13 cellular contexts compared by ENCODE assay signal in the genomic region with DNA sequence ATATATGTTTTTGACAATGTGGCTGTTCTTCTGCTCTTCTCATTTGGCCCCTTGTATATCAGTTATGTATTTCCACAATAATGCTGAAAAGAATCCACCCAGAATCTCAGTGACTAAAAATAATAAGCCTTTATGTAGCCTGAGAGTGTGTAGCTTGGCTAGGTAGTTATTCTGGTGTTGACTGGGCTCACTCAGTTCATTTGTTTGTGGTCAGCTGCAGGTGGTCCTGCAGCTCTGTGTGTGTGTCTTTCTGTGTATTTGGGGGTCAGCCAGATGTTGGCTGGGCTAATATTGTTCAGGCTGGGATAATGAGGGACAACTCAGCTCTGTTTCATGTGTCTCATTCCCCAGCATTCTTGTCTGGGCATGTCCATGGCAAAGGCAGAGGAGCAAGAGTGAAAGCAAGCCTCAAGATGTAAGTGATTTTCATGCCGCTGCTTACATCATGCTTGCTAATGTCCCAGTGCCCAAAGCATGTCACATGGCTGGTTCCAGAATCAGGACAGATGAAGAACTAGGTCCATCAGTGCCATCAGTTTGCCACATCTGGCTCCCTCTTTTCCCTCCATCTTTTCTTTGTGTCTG.
A peak's percentile ranks its signal among the peaks of the same experiment; 100 is the strongest.
DNase-seq lines count a peak whose midpoint lies in the region; ATAC-seq, FAIRE-seq and TF ChIP-seq lines count a peak whose summit lies in the region.
"Had no signal": no experiment of that assay in that cellular context is flagged by ENCODE, and none has a peak within 500 bp of the region (broad histone marks: within the 10 kb centered on the region; RNA-seq: fewer than 3 reads in every experiment).

No MANE protein-coding gene starts in this region.

- H3K4me2 ChIP-seq in H1 (ENCODE audit: insufficient read depth in 1 of 2, low read depth in 2 of 2, low read length in 2 of 2) = no peak overlapping the region

- no peaks in the 10 kb centered on the region for H4K20me1 ChIP-seq in H1 (replicated peaks in 1 of 2; ENCODE audit: control insufficient read depth in 1 of 2, insufficient read depth in 2 of 2, low read length in 2 of 2)

- no peaks in the 10 kb centered on the region for H3K36me3 ChIP-seq in H1 (ENCODE audit: control insufficient read depth in 2 of 4, insufficient read depth in 4 of 4, low read length in 3 of 4)
- H3K36me3 ChIP-seq: suprapubic skin had no signal

- DNase-seq in H1 (ENCODE audit: low read depth in 1 of 2, low spot score in 2 of 2) (no peak), H54 (ENCODE audit: insufficient read length, low spot score) (no peak), occipital lobe (lab: John Stamatoyannopoulos, UW) (no peak)
- DNase-seq in activated CD8-positive, alpha-beta T cell treated with anti-CD3 and anti-CD28 coated beads, Interleukin-2, amount 10 ng/mL, durations not matched to agents 7 days and 5 days = no peak
- no peak for DNase-seq in activated naive CD4-positive, alpha-beta T cell (lab: John Stamatoyannopoulos, UW)
- DNase-seq: effector memory CD8-positive, alpha-beta T cell; RPMI8226 had no signal

- peak overlapping the region; percentile 30; the same call in 1 of the 2 replicates for H2BK5ac ChIP-seq in H1 (ENCODE audit: low read depth, low read length)

- no peak overlapping the region for H3K23ac ChIP-seq in H1 (ENCODE audit: insufficient read length)

- WGBS in H1 (ENCODE audit: extremely low coverage in 1 of 2, insufficient coverage in 1 of 2, insufficient read length in 1 of 2, insufficient replicate concordance in 2 of 2, low coverage in 1 of 2, low lambda C conversion rate in 2 of 2, missing lambda C conversion rate in 1 of 2), 2 experiments = 93% methylated on average over 1 of the region's 1 CpG; no CpG with 5 or more reads in 1 of the 2 experiments

- H3K4me3 Mint-ChIP-seq in activated CD8-positive, alpha-beta T cell treated with anti-CD3 and anti-CD28 coated beads, Interleukin-2, amount 10 ng/mL, durations not matched to agents 7 days and 5 days = no peak overlapping the region
- H3K4me3 Mint-ChIP-seq: CD14-positive monocyte; effector memory CD8-positive, alpha-beta T cell had no signal

- TF ChIP-seq POLR2A in H1 (IDR thresholded peaks at IDR 0.05; ENCODE audit: control extremely low read depth in 1 of 2, low read depth in 2 of 2, low read length in 2 of 2) (no peak), H54 (IDR thresholded peaks at IDR 0.05; ENCODE audit: low read depth, low read length) (no peak)

- TF ChIP-seq EP300 in H1 (IDR thresholded peaks at IDR 0.05; ENCODE audit: borderline replicate concordance in 1 of 2, low read depth in 2 of 2, low read length in 2 of 2) = no peak

- no peaks in the 10 kb centered on the region for H3K9me3 Mint-ChIP-seq in activated CD8-positive, alpha-beta T cell treated with anti-CD3 and anti-CD28 coated beads, Interleukin-2, amount 10 ng/mL, durations not matched to agents 7 days and 5 days (ENCODE audit: insufficient read depth)
- H3K9me3 Mint-ChIP-seq: activated naive CD4-positive, alpha-beta T cell treated with anti-CD3 and anti-CD28 coated beads, Interleukin-2, amount 50 U/mL, for 72 hours; CD14-positive monocyte; effector memory CD8-positive, alpha-beta T cell had no signal

- no peak overlapping the region for H2BK12ac ChIP-seq in H1 (ENCODE audit: low read depth, low read length)

- H2BK20ac ChIP-seq in H1 (ENCODE audit: low read length) = peak overlapping the region; percentile 37; the same call in 1 of the 2 replicates

- H3K4me3 ChIP-seq in H1 (ENCODE audit: extremely low read depth in 1 of 4, insufficient read depth in 2 of 4, low read depth in 3 of 4, low read length in 4 of 4) = no peak overlapping the region
- H3K4me3 ChIP-seq: suprapubic skin had no signal

- no peak overlapping the region for H3K14ac ChIP-seq in H1 (ENCODE audit: insufficient read length)

- peak overlapping the region; percentile 63; the same call in 1 of the 2 replicates for H2AFZ ChIP-seq in H1 (ENCODE audit: low read length)

- no peaks in the 10 kb centered on the region for H3K4me1 ChIP-seq in H1 (replicated peaks in 1 of 4; ENCODE audit: control insufficient read depth in 3 of 4, insufficient read depth in 4 of 4, low read length in 3 of 4)
- H3K4me1 ChIP-seq: suprapubic skin had no signal

- ATAC-seq in GM18502 (IDR thresholded peaks at IDR 0.05; ENCODE audit: poor library complexity, unreplicated experiment) (peak; percentile 64), GM21786 (IDR thresholded peaks at IDR 0.05; ENCODE audit: unreplicated experiment) (peak; percentile 54), HG03565 (IDR thresholded peaks at IDR 0.05; ENCODE audit: unreplicated experiment) (peak; percentile 63)
- no peak for ATAC-seq in activated CD8-positive, alpha-beta T cell treated with anti-CD3 and anti-CD28 coated beads, Interleukin-2, amount 10 ng/mL, durations not matched to agents 7 days and 5 days
- ATAC-seq: activated naive CD4-positive, alpha-beta T cell treated with anti-CD3 and anti-CD28 coated beads, Interleukin-2, amount 50 U/mL, for 72 hours; effector memory CD8-positive, alpha-beta T cell had no signal

- H3K27ac Mint-ChIP-seq in activated CD8-positive, alpha-beta T cell treated with anti-CD3 and anti-CD28 coated beads, Interleukin-2, amount 10 ng/mL, durations not matched to agents 7 days and 5 days = no peak overlapping the region
- H3K27ac Mint-ChIP-seq: activated naive CD4-positive, alpha-beta T cell treated with anti-CD3 and anti-CD28 coated beads, Interleukin-2, amount 50 U/mL, for 72 hours; CD14-positive monocyte; effector memory CD8-positive, alpha-beta T cell had no signal

- no peak overlapping the region for H3K56ac ChIP-seq in H1 (replicated peaks; ENCODE audit: insufficient read length, low read depth, low read length)

- H4K5ac ChIP-seq in H1 (ENCODE audit: insufficient read length, low read depth, low read length) = no peak overlapping the region

- no peak overlapping the region for H4K8ac ChIP-seq in H1 (ENCODE audit: extremely low read depth, insufficient read depth, low read length)

- no peaks in the 10 kb centered on the region for H3K79me2 ChIP-seq in H1 (ENCODE audit: control insufficient read depth in 1 of 2, insufficient read depth in 2 of 2, low read length in 2 of 2)

- H3K79me1 ChIP-seq in H1 (ENCODE audit: low read depth, low read length) = no peaks in the 10 kb centered on the region

- no peak overlapping the region for H2AK5ac ChIP-seq in H1 (ENCODE audit: low read depth, low read length)

- FAIRE-seq in H1 (lab: Jason Lieb, UNC) (no peak), H54 (lab: Jason Lieb, UNC) (no peak)

- TF ChIP-seq CTCF in H1 (IDR thresholded peaks at IDR 0.05; ENCODE audit: control extremely low read depth in 1 of 3, insufficient read depth in 1 of 3, low read depth in 1 of 3, low read length in 3 of 3) = no peak

- no peaks in the 10 kb centered on the region for H3K9me3 ChIP-seq in H1 (ENCODE audit: insufficient read depth in 2 of 2, low read depth in 1 of 2, low read length in 1 of 2)
- H3K9me3 ChIP-seq: suprapubic skin had no signal

- no peak overlapping the region for H3K4ac ChIP-seq in H1 (replicated peaks; ENCODE audit: insufficient read length, low read depth, low read length)

- no peak overlapping the region for H3K18ac ChIP-seq in H1 (ENCODE audit: extremely low read depth, low read length)

- H3K27me3 ChIP-seq in H1 (replicated peaks in 1 of 4; ENCODE audit: control insufficient read depth in 3 of 4, extremely low read depth in 1 of 4, insufficient read depth in 3 of 4, low read length in 3 of 4) = no peaks in the 10 kb centered on the region
- H3K27me3 ChIP-seq: suprapubic skin had no signal

- no peak overlapping the region for H3K27ac ChIP-seq in H1 (ENCODE audit: low read depth, low read length)
- H3K27ac ChIP-seq: suprapubic skin had no signal

- no peak overlapping the region for H2BK15ac ChIP-seq in H1 (ENCODE audit: low read length)

- peak overlapping the region; percentile 3 for H4K91ac ChIP-seq in H1 (replicated peaks; ENCODE audit: insufficient read length, low read length)

- H3K27me3 Mint-ChIP-seq in activated CD8-positive, alpha-beta T cell treated with anti-CD3 and anti-CD28 coated beads, Interleukin-2, amount 10 ng/mL, durations not matched to agents 7 days and 5 days (ENCODE audit: low read depth) = no peaks in the 10 kb centered on the region
- H3K27me3 Mint-ChIP-seq: effector memory CD8-positive, alpha-beta T cell had no signal

- H2BK120ac ChIP-seq in H1 (replicated peaks; ENCODE audit: low read depth, low read length) = no peak overlapping the region

- POLR2A ChIA-PET in H1 (lab: Charles Lee; ENCODE audit: partially characterized antibody) = no interaction called here
- POLR2A ChIA-PET in activated CD8-positive, alpha-beta T cell treated with anti-CD3 and anti-CD28 coated beads, Interleukin-2, amount 10 ng/mL, durations not matched to agents 7 days and 5 days (lab: Charles Lee) = no interaction called here

- H3K9ac ChIP-seq in H1 (replicated peaks in 1 of 4; ENCODE audit: extremely low read depth in 1 of 4, low read depth in 3 of 4, low read length in 3 of 4) = no peak overlapping the region

- no peaks in the 10 kb centered on the region for H3K4me1 Mint-ChIP-seq in activated CD8-positive, alpha-beta T cell treated with anti-CD3 and anti-CD28 coated beads, Interleukin-2, amount 10 ng/mL, durations not matched to agents 7 days and 5 days (ENCODE audit: low read depth)
- H3K4me1 Mint-ChIP-seq: CD14-positive monocyte had no signal

- CTCF ChIA-PET in H1 (lab: Charles Lee; ENCODE audit: partially characterized antibody) = interaction anchor here (0.6 to 8.3 kb wide), 19 partner anchors 8 to 1716 kb away, joined by 3 to 70 read pairs (median 4); no protein-coding TSS in a partner anchor
- CTCF ChIA-PET in activated CD8-positive, alpha-beta T cell treated with anti-CD3 and anti-CD28 coated beads, Interleukin-2, amount 10 ng/mL, durations not matched to agents 7 days and 5 days (lab: Charles Lee) = no interaction called here

- no peaks in the 10 kb centered on the region for H3K23me2 ChIP-seq in H1 (ENCODE audit: low read depth, low read length)

- H3K36me3 Mint-ChIP-seq in activated CD8-positive, alpha-beta T cell treated with anti-CD3 and anti-CD28 coated beads, Interleukin-2, amount 10 ng/mL, durations not matched to agents 7 days and 5 days (ENCODE audit: low read depth) = no peaks in the 10 kb centered on the region
- H3K36me3 Mint-ChIP-seq: activated naive CD4-positive, alpha-beta T cell treated with anti-CD3 and anti-CD28 coated beads, Interleukin-2, amount 50 U/mL, for 72 hours; CD14-positive monocyte had no signal

- no peak for TF ChIP-seq RAD21 in H1 (IDR thresholded peaks at IDR 0.05 in 1 of 2, conservative IDR thresholded peaks at IDR 0.05 in 1 of 2; ENCODE audit: low read depth in 2 of 2, low read length in 2 of 2)

TF ChIP-seq in H1, 55 proteins besides CTCF, POLR2A, EP300 and RAD21 (continues in another document):
- TF ChIP-seq FOSL1 (IDR thresholded peaks at IDR 0.05; ENCODE audit: insufficient read depth, low read depth, low read length) = no peak
- TF ChIP-seq SIX5 (IDR thresholded peaks at IDR 0.05; ENCODE audit: low read depth, low read length) = no peak
- TF ChIP-seq TAF1 (IDR thresholded peaks at IDR 0.05; ENCODE audit: low read depth, low read length) = no peak
- TF ChIP-seq JUND (IDR thresholded peaks at IDR 0.05; ENCODE audit: low read length) = no peak
- no peak for TF ChIP-seq POU5F1 (IDR thresholded peaks at IDR 0.05; ENCODE audit: low read depth, low read length)
